Comparison of ENCODE assay signal across 10 cellular contexts in the genomic region with DNA sequence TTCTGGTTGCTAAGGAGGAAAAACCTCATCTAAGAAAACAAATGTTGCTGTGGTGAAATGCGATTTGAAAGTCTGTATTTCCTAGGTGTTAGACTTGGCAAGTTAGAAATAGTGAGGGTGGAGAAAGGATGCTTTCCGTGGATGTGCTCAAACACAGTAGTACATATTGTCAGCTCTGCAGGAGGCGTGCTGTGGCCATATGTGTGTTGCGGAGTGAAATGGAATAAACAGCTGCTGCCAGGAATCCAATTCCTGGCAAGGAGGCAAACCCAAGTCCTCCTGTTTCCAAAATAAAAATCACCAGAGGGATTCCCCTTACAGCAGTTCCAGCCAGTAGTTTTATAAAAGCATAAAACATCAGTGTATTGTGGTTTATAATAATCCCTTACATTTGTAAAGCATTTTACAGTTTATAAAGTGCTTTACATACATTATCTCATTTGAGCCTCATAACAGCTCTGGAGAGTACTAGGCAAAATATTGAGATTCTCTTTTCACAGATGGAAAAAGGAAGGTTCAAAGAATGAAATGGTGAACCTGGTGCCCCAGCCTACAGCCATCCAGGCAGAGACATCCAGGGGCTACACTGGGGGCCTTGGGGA.
DNase-seq lines count a peak whose midpoint lies in the region; ATAC-seq and TF ChIP-seq lines count a peak whose summit lies in the region.
"Had no signal": no experiment of that assay in that cellular context is flagged by ENCODE, and none has a peak within 500 bp of the region (broad histone marks: within the 10 kb centered on the region; RNA-seq: fewer than 3 reads in every experiment).

No MANE protein-coding gene starts in this region.

- H3K9me3 ChIP-seq in ovary: no peaks in the 10 kb centered on the region

- TF ChIP-seq EP300 in ovary (IDR thresholded peaks at IDR 0.05): no peak

- no peaks in the 10 kb centered on the region for H3K9me3 Mint-ChIP-seq in activated CD4-positive, alpha-beta T cell treated with anti-CD3 and anti-CD28 coated beads, Interleukin-2, amount 10 ng/mL, durations not matched to agents 24 days and 14 days

- no peak overlapping the region for H3K27ac Mint-ChIP-seq in activated CD4-positive, alpha-beta T cell treated with anti-CD3 and anti-CD28 coated beads, Interleukin-2, amount 10 ng/mL, durations not matched to agents 24 days and 14 days

- peaks cover 17% of the 10 kb centered on the region for H3K27me3 ChIP-seq in foreskin keratinocyte
- H3K27me3 ChIP-seq in ovary: no peaks in the 10 kb centered on the region

- H3K4me1 Mint-ChIP-seq in activated CD4-positive, alpha-beta T cell treated with anti-CD3 and anti-CD28 coated beads, Interleukin-2, amount 10 ng/mL, durations not matched to agents 24 days and 14 days: peaks cover 7% of the 10 kb centered on the region

- H3K36me3 Mint-ChIP-seq in activated CD4-positive, alpha-beta T cell treated with anti-CD3 and anti-CD28 coated beads, Interleukin-2, amount 10 ng/mL, durations not matched to agents 24 days and 14 days (ENCODE audit: low read depth): no peaks in the 10 kb centered on the region

- intact Hi-C loops in ovary (cut with DNase I): no loop called here
- intact Hi-C loops in activated CD4-positive, alpha-beta T cell treated with anti-CD3 and anti-CD28 coated beads, Interleukin-2, amount 10 ng/mL, durations not matched to agents 24 days and 14 days (cut with micrococcal nuclease): no loop called here

- TF ChIP-seq POLR2A in ovary (IDR thresholded peaks at IDR 0.05): no peak

- ATAC-seq in foreskin keratinocyte (peak; percentile 23), HG03135 (IDR thresholded peaks at IDR 0.05; ENCODE audit: unreplicated experiment) (no peak), GM18861 (IDR thresholded peaks at IDR 0.05; ENCODE audit: unreplicated experiment) (no peak)

- no peaks in the 10 kb centered on the region for H3K36me3 ChIP-seq in ovary

- DNase-seq in DMS 273 treated with DMSO at 0.1 percent for 48 hours (lab: John Stamatoyannopoulos, UW) (peak; percentile 91), NCI-H82 treated with DMSO at 0.1 percent for 48 hours (lab: John Stamatoyannopoulos, UW; ENCODE audit: unreplicated experiment) (peak; percentile 28), foreskin keratinocyte (no peak), ovary (peak; percentile 45 to 61 (median 54)), SKM-1 treated with dmso at 0.1 percent for 144 hours (lab: John Stamatoyannopoulos, UW; ENCODE audit: unreplicated experiment) (no peak)
- no peak for DNase-seq in activated CD4-positive, alpha-beta T cell treated with anti-CD3 and anti-CD28 coated beads, Interleukin-2, amount 10 ng/mL, durations not matched to agents 24 days and 14 days
- DNase-seq: Caco-2, H7 had no signal

- H3K4me3 Mint-ChIP-seq in activated CD4-positive, alpha-beta T cell treated with anti-CD3 and anti-CD28 coated beads, Interleukin-2, amount 10 ng/mL, durations not matched to agents 24 days and 14 days: no peak overlapping the region

- TF ChIP-seq CTCF in foreskin keratinocyte (conservative IDR thresholded peaks at IDR 0.05) (no peak), ovary (IDR thresholded peaks at IDR 0.05) (no peak)

- WGBS in ovary, 3 donors: 2 to 8% (median 2%) methylated on average over 4 of the region's 4 CpGs

- H3K4me3 ChIP-seq in ovary: no peak overlapping the region

- no peak overlapping the region for H3K27ac ChIP-seq in foreskin keratinocyte
- H3K27ac ChIP-seq in ovary: peak overlapping the region in 1 of 2 donors; percentile 0

- H3K4me1 ChIP-seq in foreskin keratinocyte (no peaks in the 10 kb centered on the region), ovary (ENCODE audit: insufficient read depth) (peaks cover 10% of the 10 kb centered on the region)

- H3K27me3 Mint-ChIP-seq in activated CD4-positive, alpha-beta T cell treated with anti-CD3 and anti-CD28 coated beads, Interleukin-2, amount 10 ng/mL, durations not matched to agents 24 days and 14 days: peaks cover 1% of the 10 kb centered on the region

Comparison
In these comparisons a context has a peak if more than half of its experiments do, and no peak if none do; other contexts are left out.
1. DNase-seq: peak in DMS 273 treated with DMSO at 0.1 percent for 48 hours (single experiment), NCI-H82 treated with DMSO at 0.1 percent for 48 hours (single experiment) and ovary (5 of 5); none in foreskin keratinocyte (0 of 2), activated CD4-positive, alpha-beta T cell treated with anti-CD3 and anti-CD28 coated beads, Interleukin-2, amount 10 ng/mL, durations not matched to agents 24 days and 14 days (single experiment) and SKM-1 treated with dmso at 0.1 percent for 144 hours (single experiment).